Comparison of ENCODE assay signal across 8 cellular contexts in the genomic region with DNA sequence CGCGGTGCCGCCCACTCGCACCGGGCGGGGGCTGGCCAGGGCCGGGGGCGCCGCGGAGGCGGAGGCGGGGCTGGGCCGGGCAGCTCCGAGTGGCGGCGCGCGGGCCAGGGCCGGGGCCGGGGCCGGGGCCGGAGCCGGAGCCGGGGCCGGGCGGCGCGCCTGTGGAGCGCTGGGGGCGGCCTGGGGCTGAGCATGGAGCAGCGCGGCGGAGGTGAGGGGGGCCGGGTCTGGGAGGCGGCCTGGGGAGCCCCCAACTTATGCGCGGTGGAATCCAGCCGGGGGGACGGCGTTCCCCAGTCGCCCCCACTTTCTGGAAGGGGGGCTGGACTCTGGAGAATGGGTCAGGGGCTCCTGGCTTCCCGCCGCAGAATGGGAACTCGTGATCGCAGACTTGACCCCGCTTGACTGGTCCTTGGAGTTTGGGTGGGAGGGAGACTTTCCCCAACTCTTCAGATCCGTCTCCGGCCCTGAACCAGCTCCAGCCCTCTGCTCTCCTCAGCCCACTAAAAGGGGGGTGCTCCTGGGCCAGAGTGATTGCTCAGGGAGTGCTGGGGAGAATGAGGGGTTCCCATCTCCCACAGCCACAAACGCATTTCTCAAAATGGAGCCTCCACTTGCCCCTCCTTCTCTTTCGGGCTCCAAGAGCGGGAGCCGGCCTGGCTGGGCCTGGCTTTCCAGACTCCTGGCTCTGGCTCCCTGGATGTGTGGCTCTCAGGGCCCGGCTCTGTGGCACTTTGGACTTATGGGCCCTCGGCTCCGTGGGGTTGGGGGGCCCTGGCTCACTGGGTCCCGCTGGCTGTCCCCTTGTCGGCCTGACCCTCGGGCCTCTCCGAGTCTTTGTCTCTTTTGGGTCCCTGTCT. TPM values are rescaled to one million over a fixed set of nuclear protein-coding genes. Genes with fewer than 3 reads are reported as not detected.
DNase-seq lines count a peak whose midpoint lies in the region; ATAC-seq and TF ChIP-seq lines count a peak whose summit lies in the region.

A gene with protein sequence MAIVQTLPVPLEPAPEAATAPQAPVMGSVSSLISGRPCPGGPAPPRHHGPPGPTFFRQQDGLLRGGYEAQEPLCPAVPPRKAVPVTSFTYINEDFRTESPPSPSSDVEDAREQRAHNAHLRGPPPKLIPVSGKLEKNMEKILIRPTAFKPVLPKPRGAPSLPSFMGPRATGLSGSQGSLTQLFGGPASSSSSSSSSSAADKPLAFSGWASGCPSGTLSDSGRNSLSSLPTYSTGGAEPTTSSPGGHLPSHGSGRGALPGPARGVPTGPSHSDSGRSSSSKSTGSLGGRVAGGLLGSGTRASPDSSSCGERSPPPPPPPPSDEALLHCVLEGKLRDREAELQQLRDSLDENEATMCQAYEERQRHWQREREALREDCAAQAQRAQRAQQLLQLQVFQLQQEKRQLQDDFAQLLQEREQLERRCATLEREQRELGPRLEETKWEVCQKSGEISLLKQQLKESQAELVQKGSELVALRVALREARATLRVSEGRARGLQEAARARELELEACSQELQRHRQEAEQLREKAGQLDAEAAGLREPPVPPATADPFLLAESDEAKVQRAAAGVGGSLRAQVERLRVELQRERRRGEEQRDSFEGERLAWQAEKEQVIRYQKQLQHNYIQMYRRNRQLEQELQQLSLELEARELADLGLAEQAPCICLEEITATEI (plus strand): TSS at position 67 of the 860 bp plus-strand sequence. CDS start 2,731 bp downstream, outside the sequence.

- peak within 1 kb of the TSS; percentile 94 for H3K27ac ChIP-seq in parathyroid adenoma

- no peaks in the 10 kb centered on the region for H3K27me3 ChIP-seq in parathyroid adenoma (ENCODE audit: control insufficient read depth, insufficient read depth, low read length)

- no peak for TF ChIP-seq CTCF in HFF-Myc (IDR thresholded peaks at IDR 0.05; ENCODE audit: low read depth, low read length, missing control alignments)
- TF ChIP-seq CTCF in parathyroid adenoma (IDR thresholded peaks at IDR 0.05): no peak

- H3K27me3 Mint-ChIP-seq in activated naive CD8-positive, alpha-beta T cell: no peaks in the 10 kb centered on the region

- H3K36me3 Mint-ChIP-seq in activated naive CD8-positive, alpha-beta T cell: no peaks in the 10 kb centered on the region

- peak within 1 kb of the TSS; percentile 95 for H3K4me3 Mint-ChIP-seq in activated naive CD8-positive, alpha-beta T cell

- H3K79me2 ChIP-seq in parathyroid adenoma: peaks cover 3% of the 10 kb centered on the region

- intact Hi-C loops in cardiac septum (cut with DNase I): loop anchor here (2.0 to 5.0 kb wide), 2 partner anchors 31 to 62 kb away; partner anchors contain the start of genes KAZALD1, PDZD7 and SFXN3

- H3K9me3 ChIP-seq in parathyroid adenoma (ENCODE audit: control insufficient read depth, low read length): no peaks in the 10 kb centered on the region

- no peaks in the 10 kb centered on the region for H3K9me3 Mint-ChIP-seq in activated naive CD8-positive, alpha-beta T cell (ENCODE audit: low read depth)

- H3K4me1 ChIP-seq in parathyroid adenoma: peaks cover 22% of the 10 kb centered on the region

- peak; percentile 45 for DNase-seq in AG20443 (ENCODE audit: low spot score)
- no peak for DNase-seq in HFF-Myc (ENCODE audit: extremely low read depth, low read depth)
- DNase-seq in cardiac septum (ENCODE audit: low spot score): no peak
- DNase-seq in NCI-H1436 treated with DMSO at 0.1 percent for 48 hours (lab: John Stamatoyannopoulos, UW): no peak

- H3K36me3 ChIP-seq in parathyroid adenoma (ENCODE audit: control insufficient read depth, insufficient read depth, low read length): no peaks in the 10 kb centered on the region

- H2AFZ ChIP-seq in parathyroid adenoma: peak within 1 kb of the TSS; percentile 93

- peak within 1 kb of the TSS; percentile 94 for H3K9ac ChIP-seq in parathyroid adenoma

- H3K4me1 Mint-ChIP-seq in activated naive CD8-positive, alpha-beta T cell (ENCODE audit: low read depth): peaks cover 24% of the 10 kb centered on the region

- no peak for ATAC-seq in GM21529 (IDR thresholded peaks at IDR 0.05; ENCODE audit: unreplicated experiment)
- no peak for ATAC-seq in GM19455 (IDR thresholded peaks at IDR 0.05; ENCODE audit: unreplicated experiment)

- peak within 1 kb of the TSS; percentile 84 for H3K4me3 ChIP-seq in HFF-Myc (replicated peaks; ENCODE audit: low read depth, low read length)
- peak within 1 kb of the TSS; percentile 95 for H3K4me3 ChIP-seq in parathyroid adenoma (ENCODE audit: low read depth, low read length)

- peak within 1 kb of the TSS; percentile 98 for H3K4me2 ChIP-seq in parathyroid adenoma (ENCODE audit: low read length)

- peak within 1 kb of the TSS; percentile 96 for H3K27ac Mint-ChIP-seq in activated naive CD8-positive, alpha-beta T cell

RNA-seq across cellular contexts. Expression of the gene that starts here (rescaled TPM):
- 47.2 TPM for total RNA-seq in cardiac septum
